ENCODE assay signal across 22 cellular contexts in genomic region chr2:160175169-160176130, GRCh38. TPM values are rescaled to one million over a fixed set of nuclear protein-coding genes. Genes with fewer than 3 reads are reported as not detected.
A peak's percentile ranks its signal among the peaks of the same experiment; 100 is the strongest.
DNase-seq lines count a peak whose midpoint lies in the region; ATAC-seq, FAIRE-seq and TF ChIP-seq lines count a peak whose summit lies in the region.
"Had no signal": no experiment of that assay in that cellular context is flagged by ENCODE, and none has a peak within 500 bp of the region (broad histone marks: within the 10 kb centered on the region; RNA-seq: fewer than 3 reads in every experiment).

No MANE protein-coding gene starts in this region.

- H3K4me1 ChIP-seq in small intestine (ENCODE audit: control insufficient read depth in 2 of 2, insufficient read depth in 1 of 2, low read depth in 1 of 2, low read length in 1 of 2) = no peaks in the 10 kb centered on the region

- CTCF ChIA-PET in RWPE1 (lab: Yijun Ruan, JAX) = no interaction called here

- WGBS in small intestine, 3 donors = 81 to 92% (median 85%) methylated on average over 8 of the region's 8 CpGs

- POLR2A ChIA-PET in RWPE1 (lab: Yijun Ruan, JAX; ENCODE audit: low non-redundant PET) = no interaction called here

- DNase-seq in M059J (ENCODE audit: low read depth) (peak; percentile 64), RWPE1 (ENCODE audit: low spot score) (peak; percentile 23), foreskin melanocyte (peak; percentile 48), retina (peak; percentile 49), small intestine (no peak)
- DNase-seq in activated T-cell treated with anti-CD3 and anti-CD28 coated beads, Interleukin-2, amount 50 U/mL, for 1 hour = no peak
- DNase-seq: ACHN; C1 segment of cervical spinal cord; DND-41; H9; IMR-90; NCI-H1048; NCI-H146; NCI-H2029 treated with DMSO at 0.1 percent for 48 hours; NCI-H2171; NCI-H748 treated with DMSO at 0.1 percent for 48 hours; NK-92 treated with Interleukin-12 subunit alpha and Interleukin-12 subunit beta, amount 100 ng/mL, for 24 hours; SIG-M5 had no signal

- H3K27me3 ChIP-seq in small intestine (ENCODE audit: control insufficient read depth in 2 of 2, insufficient read depth in 2 of 2, low read length in 2 of 2) = no peaks in the 10 kb centered on the region

- peaks cover 0 to 2% of the 10 kb centered on the region in 2 donors for H3K36me3 ChIP-seq in small intestine (ENCODE audit: control insufficient read depth in 2 of 2, insufficient read depth in 2 of 2, low read length in 2 of 2)

- ATAC-seq in HG02884 (IDR thresholded peaks at IDR 0.05; ENCODE audit: unreplicated experiment) = no peak

- H3K4me3 ChIP-seq in small intestine (ENCODE audit: low read depth in 1 of 2, low read length in 2 of 2) = no peak overlapping the region

- no peak for FAIRE-seq in small intestine (lab: Jason Lieb, UNC)
- FAIRE-seq: G401.6, HTR-8/SVneo had no signal

- no peak for TF ChIP-seq CTCF in RWPE1 (conservative IDR thresholded peaks at IDR 0.05; ENCODE audit: low read depth)

- no peaks in the 10 kb centered on the region for H3K9me3 ChIP-seq in small intestine (ENCODE audit: control insufficient read depth, low read depth)

- H3K27ac ChIP-seq in RWPE1 (no peak overlapping the region), small intestine (ENCODE audit: low read depth in 1 of 2, low read length in 1 of 2) (no peak overlapping the region)

RNA-seq across cellular contexts. Expression of gene ITGB6, which starts 24.6 kb away (rescaled TPM):
- total RNA-seq in M059J (2014; rRNA removed; shearing (Covaris generic)) = 0.49 and 1.6 TPM in 2 replicates
- polyA plus RNA-seq in small intestine = 1 to 10 TPM; 3.0 to 5.6 (median 3.9) TPM
- total RNA-seq: H9, NCI-H460 had no signal
- polyA plus RNA-seq: IMR-90 had no signal

Comparison
In these comparisons a context has a peak if more than half of its experiments do, and no peak if none do; other contexts are left out.
1. DNase-seq: peak in M059J (single experiment), RWPE1 (single experiment), foreskin melanocyte (single experiment) and retina (single experiment); none in activated T-cell treated with anti-CD3 and anti-CD28 coated beads, Interleukin-2, amount 50 U/mL, for 1 hour (single experiment) and small intestine (single experiment).